In the genomic region with DNA sequence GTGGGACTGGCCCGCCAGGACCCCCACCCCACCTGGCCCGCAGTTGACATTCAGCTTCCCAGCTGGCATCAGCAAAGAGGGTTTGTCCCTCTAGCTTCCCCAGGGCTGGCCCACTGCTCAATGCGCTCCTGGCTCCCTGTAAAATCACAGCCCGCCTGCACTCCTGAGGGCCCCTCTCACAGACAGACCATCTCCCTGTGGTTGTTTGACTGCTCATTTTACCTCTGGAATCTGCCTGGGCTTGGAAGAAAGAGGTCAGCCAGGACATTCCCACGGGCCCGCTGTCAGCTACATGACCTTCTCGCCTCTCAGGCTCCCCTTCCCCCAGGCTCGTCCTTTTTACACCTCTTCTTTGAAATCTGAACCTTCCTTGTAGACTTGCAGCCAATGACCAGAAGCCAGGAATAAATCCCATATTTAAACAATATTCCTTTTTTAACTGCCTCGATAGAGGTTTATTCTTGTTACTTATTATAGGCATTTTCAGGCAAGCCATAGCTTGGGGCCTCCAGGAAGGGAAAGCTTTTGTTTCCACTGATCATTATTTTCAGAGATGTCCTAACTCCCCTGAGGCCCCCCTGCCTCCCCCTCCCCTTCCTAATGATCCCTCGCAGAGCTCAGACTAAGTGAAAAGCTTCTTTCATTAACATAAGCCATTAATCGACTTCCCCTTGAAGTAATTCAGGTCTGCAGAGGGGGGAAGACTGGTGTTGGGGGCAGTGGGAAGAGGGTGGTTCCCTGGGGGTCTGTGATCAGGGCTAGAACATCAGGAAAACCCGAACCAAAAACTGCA, we compare ENCODE assay signal across 9 cellular contexts.
DNase-seq lines count a peak whose midpoint lies in the region; ATAC-seq and TF ChIP-seq lines count a peak whose summit lies in the region.
"Had no signal": no experiment of that assay in that cellular context is flagged by ENCODE, and none has a peak within 500 bp of the region (broad histone marks: within the 10 kb centered on the region; RNA-seq: fewer than 3 reads in every experiment).

No MANE protein-coding gene starts in this region.

- peak overlapping the region; percentile 66 to 80 (median 72) for H3K4me3 Mint-ChIP-seq in CD4-positive, CD25-positive, alpha-beta regulatory T cell
- peak overlapping the region; percentile 71 for H3K4me3 Mint-ChIP-seq in nephron progenitor cell

- H3K27me3 ChIP-seq in CD4-positive, CD25-positive, alpha-beta regulatory T cell (ENCODE audit: control insufficient read depth, insufficient read depth, low read length), result no peaks in the 10 kb centered on the region
- H3K27me3 ChIP-seq in HUES6 (ENCODE audit: control insufficient read depth, insufficient read depth, low read length), result no peaks in the 10 kb centered on the region
- no peaks in the 10 kb centered on the region for H3K27me3 ChIP-seq in ectodermal cell (ENCODE audit: control insufficient read depth, insufficient read depth, low read length, poor library complexity, severe bottlenecking)

- POLR2A ChIA-PET in RWPE1 (lab: Yijun Ruan, JAX; ENCODE audit: low non-redundant PET), result interaction anchor here (0.5 kb wide), 1 partner anchor 16 kb away, joined by 6 read pairs; no protein-coding TSS in a partner anchor

- H3K4me3 ChIP-seq in CD4-positive, CD25-positive, alpha-beta regulatory T cell (ENCODE audit: low read depth, low read length), result no peak overlapping the region
- peak overlapping the region; percentile 48 for H3K4me3 ChIP-seq in HUES6 (ENCODE audit: low read depth, low read length)
- H3K4me3 ChIP-seq in ectodermal cell (ENCODE audit: insufficient read depth, low read depth, low read length), result peak overlapping the region; percentile 10

- peak overlapping the region; percentile 72 for H3K27ac ChIP-seq in CD4-positive, CD25-positive, alpha-beta regulatory T cell (ENCODE audit: insufficient read depth, low read length, poor library complexity, severe bottlenecking)
- H3K27ac ChIP-seq in HUES6 (ENCODE audit: low read depth, low read length) (no peak overlapping the region), ectodermal cell (ENCODE audit: insufficient read depth, low read depth, low read length, poor library complexity, severe bottlenecking) (peak overlapping the region; percentile 81), RWPE1 (no peak overlapping the region)

- H3K4me1 ChIP-seq in CD4-positive, CD25-positive, alpha-beta regulatory T cell (ENCODE audit: control insufficient read depth, insufficient read depth, low read length, poor library complexity, severe bottlenecking), result peaks cover 64% of the 10 kb centered on the region
- H3K4me1 ChIP-seq in HUES6 (ENCODE audit: control insufficient read depth, insufficient read depth, low read length), result peaks cover 49% of the 10 kb centered on the region
- H3K4me1 ChIP-seq in ectodermal cell (ENCODE audit: control insufficient read depth, insufficient read depth, low read length), result peaks cover 51% of the 10 kb centered on the region

- no peaks in the 10 kb centered on the region for H3K36me3 ChIP-seq in CD4-positive, CD25-positive, alpha-beta regulatory T cell (ENCODE audit: control insufficient read depth, insufficient read depth, low read length)
- H3K36me3 ChIP-seq in HUES6 (ENCODE audit: control insufficient read depth, insufficient read depth, low read length) (no peaks in the 10 kb centered on the region), ectodermal cell (ENCODE audit: control insufficient read depth, insufficient read depth, low read length) (no peaks in the 10 kb centered on the region)

- H3K4me1 Mint-ChIP-seq in CD4-positive, CD25-positive, alpha-beta regulatory T cell, result peaks cover 22 to 77% (median 58%) of the 10 kb centered on the region in 4 donors
- peaks cover 66% of the 10 kb centered on the region for H3K4me1 Mint-ChIP-seq in nephron progenitor cell

- no peak for ATAC-seq in CD4-positive, CD25-positive, alpha-beta regulatory T cell (ENCODE audit: low read depth in 2 of 2)
- ATAC-seq in HG02588 (IDR thresholded peaks at IDR 0.05; ENCODE audit: unreplicated experiment), result no peak

- CTCF ChIA-PET in RWPE1 (lab: Yijun Ruan, JAX), result interaction anchor here (0.7 kb wide), 3 partner anchors 27 to 461 kb away, joined by 4 read pairs; no protein-coding TSS in a partner anchor

- H3K9ac ChIP-seq in HUES6 (ENCODE audit: low read length), result peak overlapping the region; percentile 3

- peaks cover 7% of the 10 kb centered on the region for H3K36me3 Mint-ChIP-seq in CD4-positive, CD25-positive, alpha-beta regulatory T cell
- peaks cover 17% of the 10 kb centered on the region for H3K36me3 Mint-ChIP-seq in nephron progenitor cell (ENCODE audit: low read depth)

- no peak for DNase-seq in CD4-positive, CD25-positive, alpha-beta regulatory T cell
- DNase-seq in nephron progenitor cell, result peak; percentile 78
- DNase-seq in RWPE1 (ENCODE audit: low spot score), result no peak
- no peak for DNase-seq in OCI-M2 (lab: John Stamatoyannopoulos, UW; ENCODE audit: unreplicated experiment)
- no peak for DNase-seq in MV-4-11 (lab: John Stamatoyannopoulos, UW)
- DNase-seq: substantia nigra had no signal

- TF ChIP-seq CTCF in nephron progenitor cell (IDR thresholded peaks at IDR 0.05) (no peak), RWPE1 (conservative IDR thresholded peaks at IDR 0.05; ENCODE audit: low read depth) (no peak)

- 2 to 5% methylated on average over 12 of the region's 12 CpGs for WGBS in ectodermal cell, 2 experiments

- H3K9me3 ChIP-seq in CD4-positive, CD25-positive, alpha-beta regulatory T cell (ENCODE audit: control insufficient read depth in 2 of 2, low read length in 2 of 2), result no peaks in the 10 kb centered on the region
- H3K9me3 ChIP-seq in HUES6 (ENCODE audit: control insufficient read depth, insufficient read depth, low read depth, low read length) (no peaks in the 10 kb centered on the region), ectodermal cell (ENCODE audit: control insufficient read depth, low read length) (no peaks in the 10 kb centered on the region)

- peaks cover 0 to 12% (median 0%) of the 10 kb centered on the region in 7 donors for H3K9me3 Mint-ChIP-seq in CD4-positive, CD25-positive, alpha-beta regulatory T cell
- H3K9me3 Mint-ChIP-seq in nephron progenitor cell, result peaks cover 20% of the 10 kb centered on the region

- peaks cover 5% of the 10 kb centered on the region for H3K27me3 Mint-ChIP-seq in CD4-positive, CD25-positive, alpha-beta regulatory T cell
- H3K27me3 Mint-ChIP-seq in nephron progenitor cell (ENCODE audit: low read depth, poor library complexity), result peaks cover 3% of the 10 kb centered on the region

- peak overlapping the region; percentile 97 to 100 (median 98) for H3K27ac Mint-ChIP-seq in CD4-positive, CD25-positive, alpha-beta regulatory T cell
- H3K27ac Mint-ChIP-seq in nephron progenitor cell, result peak overlapping the region; percentile 99

Comparison
In these comparisons a context has a peak if more than half of its experiments do, and no peak if none do; other contexts are left out.
1. H3K27ac ChIP-seq: peak in CD4-positive, CD25-positive, alpha-beta regulatory T cell (single experiment) and ectodermal cell (single experiment); none in HUES6 (single experiment) and RWPE1 (single experiment).